17 cellular contexts compared by ENCODE assay signal in the genomic region with DNA sequence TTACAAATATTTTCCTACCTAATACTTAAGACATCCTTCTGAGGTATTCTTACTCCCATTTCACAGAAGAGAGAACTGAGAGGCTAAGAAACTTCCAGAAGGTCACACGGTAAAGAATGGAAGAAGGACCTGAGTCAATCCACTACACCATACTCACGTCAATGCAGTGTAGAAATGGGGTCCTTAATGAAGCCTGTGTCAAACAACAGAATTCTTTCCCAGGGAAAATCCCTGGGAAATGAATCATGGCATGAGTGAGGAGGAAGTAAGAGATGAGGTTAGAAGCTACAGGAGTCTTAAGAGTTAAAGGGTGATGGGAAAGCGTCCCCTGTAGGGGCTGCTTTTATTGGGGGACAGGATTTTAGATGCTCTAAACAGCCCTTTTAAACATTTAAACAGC.
"Had no signal": no experiment of that assay in that cellular context is flagged by ENCODE, and none has a peak within 500 bp of the region (broad histone marks: within the 10 kb centered on the region; RNA-seq: fewer than 3 reads in every experiment).

No MANE protein-coding gene starts in this region.

- DNase-seq: activated CD4-positive, alpha-beta T cell treated with anti-CD3 and anti-CD28 coated beads, Interleukin-2, amount 10 ng/mL, durations not matched to agents 24 days and 14 days; activated CD8-positive, alpha-beta T cell treated with anti-CD3 and anti-CD28 coated beads for 36 hours; activated naive CD4-positive, alpha-beta T cell treated with anti-CD3 and anti-CD28 coated beads for 36 hours; activated T-cell treated with anti-CD3 and anti-CD28 coated beads, Interleukin-2, amount 50 U/mL, for 24 hours; endodermal cell; erythroblast; gastrocnemius medialis; heart left ventricle; left ventricle myocardium inferior; occipital lobe; stimulated activated CD4-positive, alpha-beta T cell treated with anti-CD3 and anti-CD28 coated beads, Interleukin-12 subunit alpha, Interleukin-12 subunit beta, amount 100 ng/mL, for 4 hours; stimulated activated CD4-positive, alpha-beta T cell treated with anti-CD3 and anti-CD28 coated beads, Interleukin-1b, Interleukin-23, amount 100 ng/mL, for 48 hours; stimulated activated CD8-positive, alpha-beta memory T cell treated with anti-CD3 and anti-CD28 coated beads, Interleukin-4, amount 100 ng/mL, for 48 hours; stimulated activated naive CD4-positive, alpha-beta T cell treated with Interleukin-2 at 50 U/mL for 16 hours; T1000; thyroid gland had no signal

- H3K36me3 ChIP-seq: gastrocnemius medialis, heart left ventricle, left ventricle myocardium inferior, right atrium auricular region, thyroid gland had no signal

- H3K9me3 ChIP-seq: gastrocnemius medialis, heart left ventricle, left ventricle myocardium inferior, right atrium auricular region, thyroid gland had no signal

- H3K4me1 ChIP-seq: gastrocnemius medialis, heart left ventricle, left ventricle myocardium inferior, right atrium auricular region, thyroid gland had no signal

- H3K4me3 ChIP-seq: gastrocnemius medialis, heart left ventricle, left ventricle myocardium inferior, right atrium auricular region, thyroid gland had no signal

- H3K27me3 ChIP-seq: gastrocnemius medialis, right atrium auricular region, thyroid gland had no signal

- H3K27ac ChIP-seq: gastrocnemius medialis, heart left ventricle, left ventricle myocardium inferior, right atrium auricular region, thyroid gland had no signal

- ATAC-seq: activated CD8-positive, alpha-beta T cell treated with anti-CD3 and anti-CD28 coated beads for 36 hours; gastrocnemius medialis; heart left ventricle had no signal
